In genomic region chr17:18261659-18262058, GRCh38 we compare ENCODE assay signal across 7 cellular contexts. TPM values are rescaled to one million over a fixed set of nuclear protein-coding genes. Genes with fewer than 3 reads are reported as not detected.
A peak's percentile ranks its signal among the peaks of the same experiment; 100 is the strongest.
DNase-seq lines count a peak whose midpoint lies in the region; ATAC-seq and TF ChIP-seq lines count a peak whose summit lies in the region.

No MANE protein-coding gene starts in this region.

- H3K4me1 ChIP-seq in HUES48 (ENCODE audit: control insufficient read depth, insufficient read depth, low read length) (peaks cover 11% of the 10 kb centered on the region; the same call in 1 of the 2 replicates), stomach (peaks cover 37 to 56% (median 51%) of the 10 kb centered on the region in 4 donors)

- DNase-seq in stomach: no peak
- no peak for DNase-seq in NCI-H1436 (lab: John Stamatoyannopoulos, UW)
- DNase-seq in NCI-H187 treated with DMSO at 0.1 percent for 48 hours (lab: John Stamatoyannopoulos, UW): no peak

- peak overlapping the region; percentile 75 for H3K27ac Mint-ChIP-seq in activated T-helper 17 cell treated with anti-CD3 and anti-CD28 coated beads, Interleukin-2, amount 50 U/mL, for 72 hours

- TF ChIP-seq EP300 in stomach (IDR thresholded peaks at IDR 0.05): no peak

- H3K36me3 ChIP-seq in HUES48 (ENCODE audit: control insufficient read depth, insufficient read depth, low read length) (peaks cover 28% of the 10 kb centered on the region), stomach (peaks cover 21 to 35% (median 32%) of the 10 kb centered on the region in 4 donors)

- WGBS in stomach, 5 donors: 71 to 82% (median 79%) methylated on average over 3 of the region's 3 CpGs

- H3K9me3 ChIP-seq in HUES48 (ENCODE audit: control insufficient read depth, insufficient read depth, low read length) (no peaks in the 10 kb centered on the region), iPS-18c (ENCODE audit: control insufficient read depth, insufficient read depth, low read length) (no peaks in the 10 kb centered on the region), stomach (no peaks in the 10 kb centered on the region)

- peaks cover 6% of the 10 kb centered on the region for H3K4me1 Mint-ChIP-seq in activated T-helper 17 cell treated with anti-CD3 and anti-CD28 coated beads, Interleukin-2, amount 50 U/mL, for 72 hours

- H3K36me3 Mint-ChIP-seq in activated T-helper 17 cell treated with anti-CD3 and anti-CD28 coated beads, Interleukin-2, amount 50 U/mL, for 72 hours (ENCODE audit: low read depth): peaks cover 17% of the 10 kb centered on the region

- H3K9ac ChIP-seq in HUES48 (ENCODE audit: low read depth, low read length): no peak overlapping the region; the same call in 1 of the 2 replicates

- intact Hi-C loops in stomach (cut with DNase I; ENCODE audit: low total_unique reads): loop anchor here (10.0 kb wide), 1 partner anchor 53 kb away; the partner anchor contains the start of genes SMCR8 and TOP3A

- H3K27me3 ChIP-seq in HUES48 (ENCODE audit: control insufficient read depth, insufficient read depth, low read length): no peaks in the 10 kb centered on the region
- no peaks in the 10 kb centered on the region for H3K27me3 ChIP-seq in stomach

- TF ChIP-seq POLR2A in stomach (IDR thresholded peaks at IDR 0.05): no peak

- H3K4me3 ChIP-seq in HUES48 (ENCODE audit: low read depth, low read length) (peak overlapping the region; percentile 86), iPS-18c (ENCODE audit: insufficient read depth, low read depth, low read length) (peak overlapping the region; percentile 99), stomach (peak overlapping the region; percentile 84 to 94 (median 92))

- H3K9me3 Mint-ChIP-seq in activated T-helper 17 cell treated with anti-CD3 and anti-CD28 coated beads, Interleukin-2, amount 50 U/mL, for 72 hours: no peaks in the 10 kb centered on the region

- TF ChIP-seq CTCF in stomach (IDR thresholded peaks at IDR 0.05): no peak

- H3K27ac ChIP-seq in HUES48 (ENCODE audit: low read depth, low read length) (peak overlapping the region; percentile 98), stomach (peak overlapping the region; percentile 94 to 98 (median 95))

- H3K4me3 Mint-ChIP-seq in activated T-helper 17 cell treated with anti-CD3 and anti-CD28 coated beads, Interleukin-2, amount 50 U/mL, for 72 hours: peak overlapping the region; percentile 84

- ATAC-seq in activated T-helper 17 cell treated with anti-CD3 and anti-CD28 coated beads, Interleukin-2, amount 50 U/mL, for 72 hours (replicated peaks): no peak
- no peak for ATAC-seq in GM21576 (IDR thresholded peaks at IDR 0.05; ENCODE audit: unreplicated experiment)

- no peaks in the 10 kb centered on the region for H3K27me3 Mint-ChIP-seq in activated T-helper 17 cell treated with anti-CD3 and anti-CD28 coated beads, Interleukin-2, amount 50 U/mL, for 72 hours

RNA-seq across cellular contexts. Expression of gene MIEF2, which starts 1.2 kb away (rescaled TPM):
- total RNA-seq in activated T-helper 17 cell treated with anti-CD3 and anti-CD28 coated beads, Interleukin-2, amount 50 U/mL, for 72 hours: 10 to 100 TPM in 1 of 2 donors, 1 to 10 TPM in 1; 5.0 to 15.2 TPM
- 100 to 1,000 TPM in 1 of 5 donors, 10 to 100 TPM in 3, 1 to 10 TPM in 1; 5.2 to 254 (median 12.5) TPM for total RNA-seq in stomach
- polyA plus RNA-seq in stomach: 1 to 10 TPM; 2.1 to 7.5 (median 2.9) TPM

RNA-seq across cellular contexts. Expression of gene FLII, which starts 3.1 kb away (rescaled TPM):
- total RNA-seq in activated T-helper 17 cell treated with anti-CD3 and anti-CD28 coated beads, Interleukin-2, amount 50 U/mL, for 72 hours: 100 to 1,000 TPM; 247 to 307 TPM
- total RNA-seq in stomach: 100 to 1,000 TPM; 107 to 677 (median 423) TPM
- 100 to 1,000 TPM; 114 to 237 (median 157) TPM for polyA plus RNA-seq in stomach

RNA-seq across cellular contexts. Expression of gene LLGL1, which starts 36.2 kb away (rescaled TPM):
- 10 to 100 TPM; 19.5 to 22.3 TPM for total RNA-seq in activated T-helper 17 cell treated with anti-CD3 and anti-CD28 coated beads, Interleukin-2, amount 50 U/mL, for 72 hours
- 10 to 100 TPM in 4 of 5 donors, 1 to 10 TPM in 1; 5.8 to 19.7 (median 10.5) TPM for total RNA-seq in stomach
- polyA plus RNA-seq in stomach: 1 to 10 TPM; 5.2 to 9.0 (median 5.5) TPM

RNA-seq across cellular contexts. Expression of gene TOP3A, which starts 53.1 kb away (rescaled TPM):
- total RNA-seq in activated T-helper 17 cell treated with anti-CD3 and anti-CD28 coated beads, Interleukin-2, amount 50 U/mL, for 72 hours: 10 to 100 TPM; 69.7 to 81.6 TPM
- 100 to 1,000 TPM in 1 of 5 donors, 10 to 100 TPM in 4; 21.9 to 311 (median 30.5) TPM for total RNA-seq in stomach
- polyA plus RNA-seq in stomach: 10 to 100 TPM in 1 of 3 donors, 1 to 10 TPM in 2; 7.6 to 12.7 (median 9.0) TPM

RNA-seq across cellular contexts. Expression of gene SMCR8, which starts 53.4 kb away (rescaled TPM):
- total RNA-seq in activated T-helper 17 cell treated with anti-CD3 and anti-CD28 coated beads, Interleukin-2, amount 50 U/mL, for 72 hours: 10 to 100 TPM; 21.7 to 25.5 TPM
- total RNA-seq in stomach: 10 to 100 TPM in 3 of 5 donors, 1 to 10 TPM in 2; 5.8 to 17.9 (median 13.0) TPM
- polyA plus RNA-seq in stomach: 1 to 10 TPM; 2.4 to 4.0 (median 3.2) TPM
